In the genomic region with DNA sequence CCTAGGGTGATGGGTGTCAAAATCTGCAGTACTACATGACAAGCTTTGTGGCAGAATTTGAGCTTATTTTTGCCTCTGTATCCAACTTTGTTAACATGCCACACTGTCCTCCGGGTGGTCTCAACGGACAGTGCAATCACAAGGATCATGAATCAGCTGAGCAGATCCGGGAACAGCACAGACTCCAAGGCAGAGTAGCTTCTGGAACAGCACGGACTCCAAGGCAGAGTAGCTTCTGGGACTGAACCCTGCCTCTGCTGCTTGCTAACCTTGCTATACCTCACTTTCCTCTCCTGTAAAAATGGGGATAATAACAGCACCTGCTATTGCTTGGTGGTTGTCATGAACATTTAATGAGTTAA, we compare ENCODE assay signal across 16 cellular contexts.
DNase-seq lines count a peak whose midpoint lies in the region; ATAC-seq and TF ChIP-seq lines count a peak whose summit lies in the region.
"Had no signal": no experiment of that assay in that cellular context is flagged by ENCODE, and none has a peak within 500 bp of the region (broad histone marks: within the 10 kb centered on the region; RNA-seq: fewer than 3 reads in every experiment).

No MANE protein-coding gene starts in this region.

- H3K9me3 ChIP-seq in Karpas-422 (ENCODE audit: low read length) (no peaks in the 10 kb centered on the region), mammary epithelial cell (replicated peaks; ENCODE audit: insufficient read depth, low read length) (no peaks in the 10 kb centered on the region), aorta (ENCODE audit: control insufficient read depth, low read length) (no peaks in the 10 kb centered on the region)
- H3K9me3 ChIP-seq: BE2C, HAP-1, MG63 had no signal

- DNase-seq in Karpas-422, result no peak
- no peak for DNase-seq in mammary epithelial cell
- DNase-seq in mesenteric fat pad (ENCODE audit: low spot score), result peak; percentile 83
- no peak for DNase-seq in aorta
- no peak for DNase-seq in activated T-helper 2 cell treated with anti-CD3 and anti-CD28 coated beads, Interferon-gamma antibody, Interleukin-2, Interleukin-4, amounts not matched to agents 10 μg/mL and 5 μg/mL and 100 μg/mL, durations not matched to agents 14 hours and 24 hours and 36 hours (ENCODE audit: low spot score)
- DNase-seq in MV-4-11 (lab: John Stamatoyannopoulos, UW), result no peak
- DNase-seq in activated T-helper 1 cell treated with anti-CD3 and anti-CD28 coated beads, Interleukin-12 subunit alpha, Interleukin-12 subunit beta, Interleukin-2, Interleukin-4 antibody, amounts not matched to agents 30 ng/mL and 10 ng/mL and 1 ng/mL, durations not matched to agents 14 hours and 24 hours and 36 hours (ENCODE audit: low spot score), result no peak
- DNase-seq: activated naive CD8-positive, alpha-beta T cell treated with anti-CD3 and anti-CD28 coated beads, Interleukin-2, amount 10 ng/mL, durations not matched to agents 7 days and 5 days; BE2C; NCI-H1436 treated with DMSO at 0.1 percent for 48 hours; NCI-H2171 treated with DMSO at 0.1 percent for 48 hours; NCI-H82 had no signal

- H3K36me3 ChIP-seq in Karpas-422 (ENCODE audit: insufficient read depth, low read length), result no peaks in the 10 kb centered on the region
- H3K36me3 ChIP-seq in mammary epithelial cell (ENCODE audit: insufficient read depth, low read length), result no peaks in the 10 kb centered on the region
- H3K36me3 ChIP-seq in aorta (ENCODE audit: control insufficient read depth in 1 of 2, insufficient read depth in 2 of 2, low read length in 1 of 2), result no peaks in the 10 kb centered on the region
- H3K36me3 ChIP-seq: BE2C, HAP-1 had no signal

- no peak overlapping the region for H3K27ac Mint-ChIP-seq in activated T-helper 2 cell treated with anti-CD3 and anti-CD28 coated beads, Interferon-gamma antibody, Interleukin-2, Interleukin-4, amounts not matched to agents 10 μg/mL and 5 μg/mL and 100 μg/mL, durations not matched to agents 14 hours and 24 hours and 36 hours
- H3K27ac Mint-ChIP-seq in activated T-helper 1 cell treated with anti-CD3 and anti-CD28 coated beads, Interleukin-12 subunit alpha, Interleukin-12 subunit beta, Interleukin-2, Interleukin-4 antibody, amounts not matched to agents 30 ng/mL and 10 ng/mL and 1 ng/mL, durations not matched to agents 14 hours and 24 hours and 36 hours, result no peak overlapping the region
- H3K27ac Mint-ChIP-seq: activated naive CD8-positive, alpha-beta T cell treated with anti-CD3 and anti-CD28 coated beads, Interleukin-2, amount 10 ng/mL, durations not matched to agents 7 days and 5 days had no signal

- in situ Hi-C loops in mammary epithelial cell (cut with MboI; ENCODE audit: low sequenced_read_pairs in 2 of 2), result no loop called here

- peaks cover 95% of the 10 kb centered on the region for H3K4me1 ChIP-seq in Karpas-422 (ENCODE audit: low read length)
- peaks cover 46% of the 10 kb centered on the region for H3K4me1 ChIP-seq in mammary epithelial cell (ENCODE audit: insufficient read depth, low read length)
- H3K4me1 ChIP-seq in aorta (ENCODE audit: control insufficient read depth in 1 of 2, insufficient read depth in 2 of 2, low read length in 2 of 2), result peaks cover 0 to 5% of the 10 kb centered on the region in 2 donors
- H3K4me1 ChIP-seq: BE2C had no signal

- H2AFZ ChIP-seq in Karpas-422 (ENCODE audit: low read length) (no peak overlapping the region), mammary epithelial cell (ENCODE audit: low read depth, low read length) (peak overlapping the region; percentile 46)

- no peaks in the 10 kb centered on the region for H4K20me1 ChIP-seq in Karpas-422 (ENCODE audit: insufficient read depth, low read depth, low read length)
- H4K20me1 ChIP-seq in mammary epithelial cell (ENCODE audit: insufficient read depth, low read length), result no peaks in the 10 kb centered on the region

- H3K4me2 ChIP-seq in Karpas-422 (ENCODE audit: low read depth, low read length, poor library complexity, severe bottlenecking) (peak overlapping the region; percentile 70), mammary epithelial cell (ENCODE audit: insufficient read depth, low read depth, low read length) (peak overlapping the region; percentile 25)

- intact Hi-C loops in mammary epithelial cell (cut with micrococcal nuclease), result no loop called here
- intact Hi-C loops in aorta (cut with DNase I), result no loop called here
- intact Hi-C loops in activated T-helper 2 cell treated with anti-CD3 and anti-CD28 coated beads, Interferon-gamma antibody, Interleukin-2, Interleukin-4, amounts not matched to agents 10 μg/mL and 5 μg/mL and 100 μg/mL, durations not matched to agents 14 hours and 24 hours and 36 hours (cut with micrococcal nuclease), result no loop called here
- intact Hi-C loops in activated T-helper 1 cell treated with anti-CD3 and anti-CD28 coated beads, Interleukin-12 subunit alpha, Interleukin-12 subunit beta, Interleukin-2, Interleukin-4 antibody, amounts not matched to agents 30 ng/mL and 10 ng/mL and 1 ng/mL, durations not matched to agents 14 hours and 24 hours and 36 hours (cut with micrococcal nuclease), result no loop called here

- H3K4me3 ChIP-seq in Karpas-422 (ENCODE audit: low read length) (peak overlapping the region; percentile 36), mammary epithelial cell (replicated peaks in 1 of 3; ENCODE audit: insufficient read depth in 1 of 3, low read depth in 2 of 3, low read length in 3 of 3) (no peak overlapping the region), aorta (ENCODE audit: low read length in 2 of 2) (no peak overlapping the region)
- H3K4me3 ChIP-seq: HAP-1, MG63 had no signal

- H3K27me3 Mint-ChIP-seq in activated T-helper 2 cell treated with anti-CD3 and anti-CD28 coated beads, Interferon-gamma antibody, Interleukin-2, Interleukin-4, amounts not matched to agents 10 μg/mL and 5 μg/mL and 100 μg/mL, durations not matched to agents 14 hours and 24 hours and 36 hours (ENCODE audit: low read depth), result no peaks in the 10 kb centered on the region
- H3K27me3 Mint-ChIP-seq in activated T-helper 1 cell treated with anti-CD3 and anti-CD28 coated beads, Interleukin-12 subunit alpha, Interleukin-12 subunit beta, Interleukin-2, Interleukin-4 antibody, amounts not matched to agents 30 ng/mL and 10 ng/mL and 1 ng/mL, durations not matched to agents 14 hours and 24 hours and 36 hours (ENCODE audit: insufficient read depth), result peaks cover 4% of the 10 kb centered on the region

- H3K9me3 Mint-ChIP-seq in activated T-helper 2 cell treated with anti-CD3 and anti-CD28 coated beads, Interferon-gamma antibody, Interleukin-2, Interleukin-4, amounts not matched to agents 10 μg/mL and 5 μg/mL and 100 μg/mL, durations not matched to agents 14 hours and 24 hours and 36 hours, result no peaks in the 10 kb centered on the region
- no peaks in the 10 kb centered on the region for H3K9me3 Mint-ChIP-seq in activated T-helper 1 cell treated with anti-CD3 and anti-CD28 coated beads, Interleukin-12 subunit alpha, Interleukin-12 subunit beta, Interleukin-2, Interleukin-4 antibody, amounts not matched to agents 30 ng/mL and 10 ng/mL and 1 ng/mL, durations not matched to agents 14 hours and 24 hours and 36 hours
- H3K9me3 Mint-ChIP-seq: activated naive CD8-positive, alpha-beta T cell treated with anti-CD3 and anti-CD28 coated beads, Interleukin-2, amount 10 ng/mL, durations not matched to agents 7 days and 5 days had no signal

- CTCF ChIA-PET in mammary epithelial cell (lab: Charles Lee; ENCODE audit: low non-redundant PET), result interaction anchor here (1.8 kb wide), 1 partner anchor 68 kb away, joined by 9 read pairs; no protein-coding TSS in a partner anchor

- H3K27me3 ChIP-seq in Karpas-422 (ENCODE audit: low read length) (no peaks in the 10 kb centered on the region), mammary epithelial cell (ENCODE audit: insufficient read depth, low read length) (no peaks in the 10 kb centered on the region), aorta (ENCODE audit: control insufficient read depth in 1 of 2, insufficient read depth in 2 of 2, low read length in 1 of 2) (no peaks in the 10 kb centered on the region)
- H3K27me3 ChIP-seq: BE2C, MG63 had no signal

- TSS peak; percentile 30 for BruUV-seq in mammary epithelial cell (replicated peaks; lab: Mats Ljungman, UMichigan)

- H3K4me1 Mint-ChIP-seq in activated T-helper 2 cell treated with anti-CD3 and anti-CD28 coated beads, Interferon-gamma antibody, Interleukin-2, Interleukin-4, amounts not matched to agents 10 μg/mL and 5 μg/mL and 100 μg/mL, durations not matched to agents 14 hours and 24 hours and 36 hours (ENCODE audit: low read depth), result no peaks in the 10 kb centered on the region
- H3K4me1 Mint-ChIP-seq in activated T-helper 1 cell treated with anti-CD3 and anti-CD28 coated beads, Interleukin-12 subunit alpha, Interleukin-12 subunit beta, Interleukin-2, Interleukin-4 antibody, amounts not matched to agents 30 ng/mL and 10 ng/mL and 1 ng/mL, durations not matched to agents 14 hours and 24 hours and 36 hours (ENCODE audit: low read depth), result no peaks in the 10 kb centered on the region
- H3K4me1 Mint-ChIP-seq: activated naive CD8-positive, alpha-beta T cell treated with anti-CD3 and anti-CD28 coated beads, Interleukin-2, amount 10 ng/mL, durations not matched to agents 7 days and 5 days had no signal

- WGBS in mammary epithelial cell (ENCODE audit: low coverage, missing lambda C conversion rate), result 100% methylated on average over 4 of the region's 4 CpGs
- 7 to 15% methylated on average over 4 of the region's 4 CpGs for WGBS in aorta, 2 donors

- H3K79me2 ChIP-seq in Karpas-422 (ENCODE audit: low read length) (no peaks in the 10 kb centered on the region), mammary epithelial cell (ENCODE audit: insufficient read depth, low read length) (no peaks in the 10 kb centered on the region)

- ATAC-seq in aorta (ENCODE audit: low FRiP score), result no peak
- ATAC-seq: activated CD4-positive, CD25-positive, alpha-beta regulatory T cell treated with anti-CD3 and anti-CD28 coated beads, Interleukin-2, amount 50 U/mL, for 24 hours; left colon had no signal

- dilution Hi-C loops in mammary epithelial cell (cut with HindIII; ENCODE audit: low sequenced_read_pairs), result no loop called here

- H3K36me3 Mint-ChIP-seq in activated T-helper 2 cell treated with anti-CD3 and anti-CD28 coated beads, Interferon-gamma antibody, Interleukin-2, Interleukin-4, amounts not matched to agents 10 μg/mL and 5 μg/mL and 100 μg/mL, durations not matched to agents 14 hours and 24 hours and 36 hours (ENCODE audit: low read depth), result no peaks in the 10 kb centered on the region
- no peaks in the 10 kb centered on the region for H3K36me3 Mint-ChIP-seq in activated T-helper 1 cell treated with anti-CD3 and anti-CD28 coated beads, Interleukin-12 subunit alpha, Interleukin-12 subunit beta, Interleukin-2, Interleukin-4 antibody, amounts not matched to agents 30 ng/mL and 10 ng/mL and 1 ng/mL, durations not matched to agents 14 hours and 24 hours and 36 hours (ENCODE audit: low read depth)
- H3K36me3 Mint-ChIP-seq: activated naive CD8-positive, alpha-beta T cell treated with anti-CD3 and anti-CD28 coated beads, Interleukin-2, amount 10 ng/mL, durations not matched to agents 7 days and 5 days had no signal

- TF ChIP-seq CTCF in mammary epithelial cell (conservative IDR thresholded peaks at IDR 0.05 in 1 of 2, IDR thresholded peaks at IDR 0.05 in 1 of 2; ENCODE audit: extremely low read depth in 1 of 2, insufficient read depth in 1 of 2, low read depth in 1 of 2, low read length in 2 of 2), result no peak

- no peaks in the 10 kb centered on the region for H3K9me2 ChIP-seq in Karpas-422 (replicated peaks; ENCODE audit: insufficient read depth, low read length)

- H3K4me3 Mint-ChIP-seq in activated T-helper 2 cell treated with anti-CD3 and anti-CD28 coated beads, Interferon-gamma antibody, Interleukin-2, Interleukin-4, amounts not matched to agents 10 μg/mL and 5 μg/mL and 100 μg/mL, durations not matched to agents 14 hours and 24 hours and 36 hours (ENCODE audit: low read depth), result no peak overlapping the region
- H3K4me3 Mint-ChIP-seq in activated T-helper 1 cell treated with anti-CD3 and anti-CD28 coated beads, Interleukin-12 subunit alpha, Interleukin-12 subunit beta, Interleukin-2, Interleukin-4 antibody, amounts not matched to agents 30 ng/mL and 10 ng/mL and 1 ng/mL, durations not matched to agents 14 hours and 24 hours and 36 hours, result no peak overlapping the region
- H3K4me3 Mint-ChIP-seq: activated naive CD8-positive, alpha-beta T cell treated with anti-CD3 and anti-CD28 coated beads, Interleukin-2, amount 10 ng/mL, durations not matched to agents 7 days and 5 days had no signal

- H3K9ac ChIP-seq in Karpas-422 (ENCODE audit: low read length), result peak overlapping the region; percentile 60
- H3K9ac ChIP-seq in mammary epithelial cell (ENCODE audit: insufficient read depth, low read length), result peak overlapping the region; percentile 44

- peak overlapping the region; percentile 96 for H3K27ac ChIP-seq in Karpas-422 (ENCODE audit: low read length)
- H3K27ac ChIP-seq in mammary epithelial cell (ENCODE audit: insufficient read depth, low read depth, low read length), result peak overlapping the region; percentile 66
- peak overlapping the region; percentile 0 to 83 for H3K27ac ChIP-seq in aorta (ENCODE audit: low read depth in 1 of 2, low read length in 2 of 2)

Comparison
In these comparisons a context has a peak if more than half of its experiments do, and no peak if none do; other contexts are left out.
1. H3K27ac ChIP-seq: peak in every context shown above with its lines; median percentile 96 in Karpas-422; 66 in mammary epithelial cell; 42 in aorta.